1 cellular context compared by ENCODE assay signal in the genomic region with DNA sequence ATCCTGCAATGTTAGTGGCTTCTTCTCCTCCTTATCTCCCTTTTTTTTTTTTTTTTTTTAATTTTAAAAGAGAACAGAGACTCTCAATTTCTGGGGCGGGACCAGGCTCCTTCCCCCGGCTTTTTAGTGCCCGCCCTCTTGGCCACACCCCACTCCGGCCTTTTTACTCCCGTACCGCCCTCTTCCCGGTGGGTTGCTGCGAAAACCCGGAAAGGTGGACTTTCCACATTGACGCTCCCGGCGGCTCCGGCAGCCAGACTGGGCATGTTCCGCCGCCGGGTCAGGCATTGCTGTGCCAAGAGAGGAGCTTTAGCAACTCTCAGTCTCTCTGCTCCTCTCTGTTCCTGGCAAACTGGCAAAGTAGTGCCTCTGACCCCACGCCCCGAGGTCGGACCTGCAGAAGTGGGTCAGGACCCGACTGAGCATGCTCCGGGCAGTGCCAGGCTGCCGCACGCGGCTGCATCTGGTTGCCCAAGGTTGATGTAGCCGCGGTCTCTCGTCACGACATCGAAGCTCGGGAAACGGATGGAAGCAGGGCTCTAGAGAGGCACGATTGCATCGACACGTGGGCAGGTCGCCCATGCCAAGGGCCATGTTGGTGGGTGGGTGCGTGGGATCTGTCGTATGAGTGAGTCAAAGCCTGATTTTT.
A peak's percentile ranks its signal among the peaks of the same experiment; 100 is the strongest.
TF ChIP-seq lines count a peak whose summit lies in the region.

No MANE protein-coding gene starts in this region.

TF ChIP-seq in K562, 482 proteins besides CTCF, POLR2A, EP300 and RAD21 (continued from another document):
- TF ChIP-seq, protein P1, sequence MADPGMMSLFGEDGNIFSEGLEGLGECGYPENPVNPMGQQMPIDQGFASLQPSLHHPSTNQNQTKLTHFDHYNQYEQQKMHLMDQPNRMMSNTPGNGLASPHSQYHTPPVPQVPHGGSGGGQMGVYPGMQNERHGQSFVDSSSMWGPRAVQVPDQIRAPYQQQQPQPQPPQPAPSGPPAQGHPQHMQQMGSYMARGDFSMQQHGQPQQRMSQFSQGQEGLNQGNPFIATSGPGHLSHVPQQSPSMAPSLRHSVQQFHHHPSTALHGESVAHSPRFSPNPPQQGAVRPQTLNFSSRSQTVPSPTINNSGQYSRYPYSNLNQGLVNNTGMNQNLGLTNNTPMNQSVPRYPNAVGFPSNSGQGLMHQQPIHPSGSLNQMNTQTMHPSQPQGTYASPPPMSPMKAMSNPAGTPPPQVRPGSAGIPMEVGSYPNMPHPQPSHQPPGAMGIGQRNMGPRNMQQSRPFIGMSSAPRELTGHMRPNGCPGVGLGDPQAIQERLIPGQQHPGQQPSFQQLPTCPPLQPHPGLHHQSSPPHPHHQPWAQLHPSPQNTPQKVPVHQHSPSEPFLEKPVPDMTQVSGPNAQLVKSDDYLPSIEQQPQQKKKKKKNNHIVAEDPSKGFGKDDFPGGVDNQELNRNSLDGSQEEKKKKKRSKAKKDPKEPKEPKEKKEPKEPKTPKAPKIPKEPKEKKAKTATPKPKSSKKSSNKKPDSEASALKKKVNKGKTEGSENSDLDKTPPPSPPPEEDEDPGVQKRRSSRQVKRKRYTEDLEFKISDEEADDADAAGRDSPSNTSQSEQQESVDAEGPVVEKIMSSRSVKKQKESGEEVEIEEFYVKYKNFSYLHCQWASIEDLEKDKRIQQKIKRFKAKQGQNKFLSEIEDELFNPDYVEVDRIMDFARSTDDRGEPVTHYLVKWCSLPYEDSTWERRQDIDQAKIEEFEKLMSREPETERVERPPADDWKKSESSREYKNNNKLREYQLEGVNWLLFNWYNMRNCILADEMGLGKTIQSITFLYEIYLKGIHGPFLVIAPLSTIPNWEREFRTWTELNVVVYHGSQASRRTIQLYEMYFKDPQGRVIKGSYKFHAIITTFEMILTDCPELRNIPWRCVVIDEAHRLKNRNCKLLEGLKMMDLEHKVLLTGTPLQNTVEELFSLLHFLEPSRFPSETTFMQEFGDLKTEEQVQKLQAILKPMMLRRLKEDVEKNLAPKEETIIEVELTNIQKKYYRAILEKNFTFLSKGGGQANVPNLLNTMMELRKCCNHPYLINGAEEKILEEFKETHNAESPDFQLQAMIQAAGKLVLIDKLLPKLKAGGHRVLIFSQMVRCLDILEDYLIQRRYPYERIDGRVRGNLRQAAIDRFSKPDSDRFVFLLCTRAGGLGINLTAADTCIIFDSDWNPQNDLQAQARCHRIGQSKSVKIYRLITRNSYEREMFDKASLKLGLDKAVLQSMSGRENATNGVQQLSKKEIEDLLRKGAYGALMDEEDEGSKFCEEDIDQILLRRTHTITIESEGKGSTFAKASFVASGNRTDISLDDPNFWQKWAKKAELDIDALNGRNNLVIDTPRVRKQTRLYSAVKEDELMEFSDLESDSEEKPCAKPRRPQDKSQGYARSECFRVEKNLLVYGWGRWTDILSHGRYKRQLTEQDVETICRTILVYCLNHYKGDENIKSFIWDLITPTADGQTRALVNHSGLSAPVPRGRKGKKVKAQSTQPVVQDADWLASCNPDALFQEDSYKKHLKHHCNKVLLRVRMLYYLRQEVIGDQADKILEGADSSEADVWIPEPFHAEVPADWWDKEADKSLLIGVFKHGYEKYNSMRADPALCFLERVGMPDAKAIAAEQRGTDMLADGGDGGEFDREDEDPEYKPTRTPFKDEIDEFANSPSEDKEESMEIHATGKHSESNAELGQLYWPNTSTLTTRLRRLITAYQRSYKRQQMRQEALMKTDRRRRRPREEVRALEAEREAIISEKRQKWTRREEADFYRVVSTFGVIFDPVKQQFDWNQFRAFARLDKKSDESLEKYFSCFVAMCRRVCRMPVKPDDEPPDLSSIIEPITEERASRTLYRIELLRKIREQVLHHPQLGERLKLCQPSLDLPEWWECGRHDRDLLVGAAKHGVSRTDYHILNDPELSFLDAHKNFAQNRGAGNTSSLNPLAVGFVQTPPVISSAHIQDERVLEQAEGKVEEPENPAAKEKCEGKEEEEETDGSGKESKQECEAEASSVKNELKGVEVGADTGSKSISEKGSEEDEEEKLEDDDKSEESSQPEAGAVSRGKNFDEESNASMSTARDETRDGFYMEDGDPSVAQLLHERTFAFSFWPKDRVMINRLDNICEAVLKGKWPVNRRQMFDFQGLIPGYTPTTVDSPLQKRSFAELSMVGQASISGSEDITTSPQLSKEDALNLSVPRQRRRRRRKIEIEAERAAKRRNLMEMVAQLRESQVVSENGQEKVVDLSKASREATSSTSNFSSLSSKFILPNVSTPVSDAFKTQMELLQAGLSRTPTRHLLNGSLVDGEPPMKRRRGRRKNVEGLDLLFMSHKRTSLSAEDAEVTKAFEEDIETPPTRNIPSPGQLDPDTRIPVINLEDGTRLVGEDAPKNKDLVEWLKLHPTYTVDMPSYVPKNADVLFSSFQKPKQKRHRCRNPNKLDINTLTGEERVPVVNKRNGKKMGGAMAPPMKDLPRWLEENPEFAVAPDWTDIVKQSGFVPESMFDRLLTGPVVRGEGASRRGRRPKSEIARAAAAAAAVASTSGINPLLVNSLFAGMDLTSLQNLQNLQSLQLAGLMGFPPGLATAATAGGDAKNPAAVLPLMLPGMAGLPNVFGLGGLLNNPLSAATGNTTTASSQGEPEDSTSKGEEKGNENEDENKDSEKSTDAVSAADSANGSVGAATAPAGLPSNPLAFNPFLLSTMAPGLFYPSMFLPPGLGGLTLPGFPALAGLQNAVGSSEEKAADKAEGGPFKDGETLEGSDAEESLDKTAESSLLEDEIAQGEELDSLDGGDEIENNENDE (IDR thresholded peaks at IDR 0.05; ENCODE audit: low read depth, low read length): no peak
- peak; percentile 98 for TF ChIP-seq NEUROD1 (IDR thresholded peaks at IDR 0.05; ENCODE audit: borderline replicate concordance, low read depth, low read length, partially characterized antibody)
- TF ChIP-seq, protein P2, sequence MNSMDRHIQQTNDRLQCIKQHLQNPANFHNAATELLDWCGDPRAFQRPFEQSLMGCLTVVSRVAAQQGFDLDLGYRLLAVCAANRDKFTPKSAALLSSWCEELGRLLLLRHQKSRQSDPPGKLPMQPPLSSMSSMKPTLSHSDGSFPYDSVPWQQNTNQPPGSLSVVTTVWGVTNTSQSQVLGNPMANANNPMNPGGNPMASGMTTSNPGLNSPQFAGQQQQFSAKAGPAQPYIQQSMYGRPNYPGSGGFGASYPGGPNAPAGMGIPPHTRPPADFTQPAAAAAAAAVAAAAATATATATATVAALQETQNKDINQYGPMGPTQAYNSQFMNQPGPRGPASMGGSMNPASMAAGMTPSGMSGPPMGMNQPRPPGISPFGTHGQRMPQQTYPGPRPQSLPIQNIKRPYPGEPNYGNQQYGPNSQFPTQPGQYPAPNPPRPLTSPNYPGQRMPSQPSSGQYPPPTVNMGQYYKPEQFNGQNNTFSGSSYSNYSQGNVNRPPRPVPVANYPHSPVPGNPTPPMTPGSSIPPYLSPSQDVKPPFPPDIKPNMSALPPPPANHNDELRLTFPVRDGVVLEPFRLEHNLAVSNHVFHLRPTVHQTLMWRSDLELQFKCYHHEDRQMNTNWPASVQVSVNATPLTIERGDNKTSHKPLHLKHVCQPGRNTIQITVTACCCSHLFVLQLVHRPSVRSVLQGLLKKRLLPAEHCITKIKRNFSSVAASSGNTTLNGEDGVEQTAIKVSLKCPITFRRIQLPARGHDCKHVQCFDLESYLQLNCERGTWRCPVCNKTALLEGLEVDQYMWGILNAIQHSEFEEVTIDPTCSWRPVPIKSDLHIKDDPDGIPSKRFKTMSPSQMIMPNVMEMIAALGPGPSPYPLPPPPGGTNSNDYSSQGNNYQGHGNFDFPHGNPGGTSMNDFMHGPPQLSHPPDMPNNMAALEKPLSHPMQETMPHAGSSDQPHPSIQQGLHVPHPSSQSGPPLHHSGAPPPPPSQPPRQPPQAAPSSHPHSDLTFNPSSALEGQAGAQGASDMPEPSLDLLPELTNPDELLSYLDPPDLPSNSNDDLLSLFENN (IDR thresholded peaks at IDR 0.05; ENCODE audit: low read depth in 2 of 2, low read length in 2 of 2): no peak
- peak; percentile 54; the same call in 1 of the 2 replicates for TF ChIP-seq CREM (IDR thresholded peaks at IDR 0.05; ENCODE audit: low read depth)
- 0 out of 3 replicates have a peak, but pooled peaks of 1 of the 2 experiments have one; percentile 35 for TF ChIP-seq CBX3 (IDR thresholded peaks at IDR 0.05; ENCODE audit: borderline replicate concordance in 1 of 2, low read length in 2 of 2)
